ENCODE assay signal across 8 cellular contexts in the genomic region with DNA sequence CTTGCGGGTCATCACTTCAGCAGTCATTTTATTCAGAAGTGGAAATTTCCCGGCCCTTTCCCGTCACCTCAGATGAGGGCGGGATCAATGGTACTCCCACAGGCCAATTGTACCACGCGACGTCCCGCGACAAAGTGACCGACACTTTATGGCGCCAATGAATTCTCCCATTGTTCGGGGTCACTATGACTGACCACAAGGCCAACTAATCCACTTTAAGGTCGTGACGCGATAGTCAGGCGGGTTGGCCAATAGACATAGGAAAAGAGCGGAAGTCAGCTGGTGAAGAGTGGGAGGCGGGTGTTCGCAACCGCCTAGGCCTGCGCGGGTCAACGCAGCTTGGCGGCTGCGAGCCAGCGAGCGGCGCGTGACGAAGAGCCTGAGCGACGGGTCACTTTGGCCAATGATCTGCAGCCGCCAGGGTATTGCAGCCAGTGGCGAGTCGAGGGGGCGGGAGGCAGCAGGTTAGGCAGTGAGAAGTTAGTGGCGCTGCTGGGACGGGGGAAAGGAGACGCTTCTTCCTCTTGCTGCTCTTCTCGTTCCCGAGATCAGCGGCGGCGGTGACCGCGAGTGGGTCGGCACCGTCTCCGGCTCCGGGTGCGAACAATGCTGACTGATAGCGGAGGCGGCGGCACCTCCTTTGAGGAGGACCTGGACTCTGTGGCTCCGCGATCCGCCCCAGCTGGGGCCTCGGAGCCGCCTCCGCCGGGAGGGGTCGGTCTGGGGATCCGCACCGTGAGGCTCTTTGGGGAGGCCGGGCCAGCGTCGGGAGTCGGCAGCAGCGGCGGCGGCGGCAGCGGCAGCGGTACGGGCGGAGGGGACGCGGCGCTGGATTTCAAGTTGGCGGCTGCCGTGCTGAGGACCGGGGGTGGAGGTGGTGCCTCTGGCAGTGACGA. TPM values are rescaled to one million over a fixed set of nuclear protein-coding genes. Genes with fewer than 3 reads are reported as not detected.
DNase-seq lines count a peak whose midpoint lies in the region; ATAC-seq and TF ChIP-seq lines count a peak whose summit lies in the region.

A gene with protein sequence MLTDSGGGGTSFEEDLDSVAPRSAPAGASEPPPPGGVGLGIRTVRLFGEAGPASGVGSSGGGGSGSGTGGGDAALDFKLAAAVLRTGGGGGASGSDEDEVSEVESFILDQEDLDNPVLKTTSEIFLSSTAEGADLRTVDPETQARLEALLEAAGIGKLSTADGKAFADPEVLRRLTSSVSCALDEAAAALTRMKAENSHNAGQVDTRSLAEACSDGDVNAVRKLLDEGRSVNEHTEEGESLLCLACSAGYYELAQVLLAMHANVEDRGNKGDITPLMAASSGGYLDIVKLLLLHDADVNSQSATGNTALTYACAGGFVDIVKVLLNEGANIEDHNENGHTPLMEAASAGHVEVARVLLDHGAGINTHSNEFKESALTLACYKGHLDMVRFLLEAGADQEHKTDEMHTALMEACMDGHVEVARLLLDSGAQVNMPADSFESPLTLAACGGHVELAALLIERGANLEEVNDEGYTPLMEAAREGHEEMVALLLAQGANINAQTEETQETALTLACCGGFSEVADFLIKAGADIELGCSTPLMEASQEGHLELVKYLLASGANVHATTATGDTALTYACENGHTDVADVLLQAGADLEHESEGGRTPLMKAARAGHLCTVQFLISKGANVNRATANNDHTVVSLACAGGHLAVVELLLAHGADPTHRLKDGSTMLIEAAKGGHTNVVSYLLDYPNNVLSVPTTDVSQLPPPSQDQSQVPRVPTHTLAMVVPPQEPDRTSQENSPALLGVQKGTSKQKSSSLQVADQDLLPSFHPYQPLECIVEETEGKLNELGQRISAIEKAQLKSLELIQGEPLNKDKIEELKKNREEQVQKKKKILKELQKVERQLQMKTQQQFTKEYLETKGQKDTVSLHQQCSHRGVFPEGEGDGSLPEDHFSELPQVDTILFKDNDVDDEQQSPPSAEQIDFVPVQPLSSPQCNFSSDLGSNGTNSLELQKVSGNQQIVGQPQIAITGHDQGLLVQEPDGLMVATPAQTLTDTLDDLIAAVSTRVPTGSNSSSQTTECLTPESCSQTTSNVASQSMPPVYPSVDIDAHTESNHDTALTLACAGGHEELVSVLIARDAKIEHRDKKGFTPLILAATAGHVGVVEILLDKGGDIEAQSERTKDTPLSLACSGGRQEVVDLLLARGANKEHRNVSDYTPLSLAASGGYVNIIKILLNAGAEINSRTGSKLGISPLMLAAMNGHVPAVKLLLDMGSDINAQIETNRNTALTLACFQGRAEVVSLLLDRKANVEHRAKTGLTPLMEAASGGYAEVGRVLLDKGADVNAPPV (N-terminal part only) (plus strand): TSS at position 472 of the 896 bp plus-strand sequence. CDS start 135 bp downstream, at position 607.

- peak within 1 kb of the TSS; percentile 76 for H3K9ac ChIP-seq in IMR-90 (ENCODE audit: low read depth, low read length)

- peak within 1 kb of the TSS; percentile 62; the same call in 1 of the 2 replicates for H2AK5ac ChIP-seq in IMR-90 (ENCODE audit: low read depth, low read length)

- H2AK9ac ChIP-seq in IMR-90 (replicated peaks; ENCODE audit: low read depth, low read length, poor library complexity) = peak within 1 kb of the TSS; percentile 94

- peak within 1 kb of the TSS; percentile 84 for H2BK120ac ChIP-seq in IMR-90 (ENCODE audit: low read depth, low read length)

- TF ChIP-seq CTCF in IMR-90 (conservative IDR thresholded peaks at IDR 0.05; ENCODE audit: low read depth, low read length) = no peak; the same call in 1 of the 2 replicates
- no peak for TF ChIP-seq CTCF in epithelial cell of esophagus (IDR thresholded peaks at IDR 0.05; ENCODE audit: insufficient read depth, low read depth, low read length, missing control alignments)

- H3K4me2 ChIP-seq in IMR-90 (ENCODE audit: low read depth, low read length) = peak within 1 kb of the TSS; percentile 96

- H3K27ac ChIP-seq in IMR-90 (ENCODE audit: insufficient read depth, low read length) = peak within 1 kb of the TSS; percentile 79

- H3K4me1 ChIP-seq in IMR-90 (ENCODE audit: control insufficient read depth, insufficient read depth, low read length) (no peaks in the 10 kb centered on the region), mononuclear cell (ENCODE audit: insufficient read depth, low read length) (peaks cover 40% of the 10 kb centered on the region)

- ATAC-seq in GM21528 (IDR thresholded peaks at IDR 0.05; ENCODE audit: low FRiP score, unreplicated experiment) (peak; percentile 87), IMR-90 (ENCODE audit: low read depth) (peak; percentile 85)

- WGBS in IMR-90 (ENCODE audit: extremely low coverage in 2 of 2, insufficient read length in 1 of 2), 2 experiments = 1% methylated on average over 36 of the region's 83 CpGs; no CpG with 5 or more reads in 1 of the 2 experiments

- POLR2A ChIA-PET in IMR-90 (lab: Charles Lee; ENCODE audit: unreplicated experiment) = interaction anchor here (0.7 kb wide), 1 partner anchor 21 kb away, joined by 3 read pairs; no protein-coding TSS in a partner anchor

- H3K27me3 ChIP-seq in IMR-90 (ENCODE audit: control insufficient read depth, insufficient read depth, low read length) = no peaks in the 10 kb centered on the region
- no peaks in the 10 kb centered on the region for H3K27me3 ChIP-seq in mononuclear cell (ENCODE audit: insufficient read depth, low read length)

- H4K8ac ChIP-seq in IMR-90 (ENCODE audit: low read depth in 2 of 2, low read length in 2 of 2) = peak within 1 kb of the TSS; percentile 49 to 98

- peak within 1 kb of the TSS; percentile 93 for H3K56ac ChIP-seq in IMR-90 (ENCODE audit: extremely low read depth, insufficient read depth, low read length)

- no TSS peak for BruUV-seq in IMR-90 (replicated peaks; lab: Mats Ljungman, UMichigan)

- peak within 1 kb of the TSS; percentile 75 for H3K23ac ChIP-seq in IMR-90 (ENCODE audit: low read depth, low read length)

- in situ Hi-C loops in IMR-90 (cut with MboI; ENCODE audit: low sequenced_read_pairs) = no loop called here

- CTCF ChIA-PET in IMR-90 (lab: Yijun Ruan, JAX) = interaction anchor here (0.6 to 1.0 kb wide), 2 partner anchors 38 to 138 kb away, joined by 3 read pairs; no protein-coding TSS in a partner anchor

- no peak within 1 kb of the TSS; the same call in 1 of the 2 replicates for H3K18ac ChIP-seq in IMR-90 (ENCODE audit: low read depth, low read length)

- no peak for TF ChIP-seq RAD21 in IMR-90 (IDR thresholded peaks at IDR 0.05; ENCODE audit: low read length)

- peaks cover 3 to 36% of the 10 kb centered on the region in 2 experiments; a peak in 2 of 4 replicates for H3K79me1 ChIP-seq in IMR-90 (ENCODE audit: low read depth in 1 of 2, low read length in 2 of 2)

- no peaks in the 10 kb centered on the region for H3K9me3 ChIP-seq in IMR-90 (ENCODE audit: control insufficient read depth, insufficient read depth, low read length)
- H3K9me3 ChIP-seq in mononuclear cell (ENCODE audit: low read depth, low read length) = no peaks in the 10 kb centered on the region

- H3K4me3 ChIP-seq in IMR-90 (ENCODE audit: insufficient read depth, low read depth, low read length) (peak within 1 kb of the TSS; percentile 72), epithelial cell of esophagus (ENCODE audit: low read length) (peak within 1 kb of the TSS; percentile 96), mononuclear cell (ENCODE audit: low read length) (peak within 1 kb of the TSS; percentile 68)

- H3K9me1 ChIP-seq in IMR-90 (ENCODE audit: insufficient read depth, low read length) = peaks cover 3% of the 10 kb centered on the region; the same call in 1 of the 2 replicates

- H4K91ac ChIP-seq in IMR-90 (ENCODE audit: insufficient read depth, low read depth, low read length) = peak within 1 kb of the TSS; percentile 91

- peak within 1 kb of the TSS; percentile 72 for H3K14ac ChIP-seq in IMR-90 (replicated peaks; ENCODE audit: low read depth, low read length)

- H3K36me3 ChIP-seq in IMR-90 (ENCODE audit: control insufficient read depth, insufficient read depth, low read length) = no peaks in the 10 kb centered on the region

- intact Hi-C loops in IMR-90 (cut with micrococcal nuclease) = loop anchor here (5.0 kb wide), 1 partner anchor 246 kb away; a partner anchor contains a TSS

- peak within 1 kb of the TSS; percentile 53; the same call in 1 of the 3 replicates for H2BK15ac ChIP-seq in IMR-90 (ENCODE audit: low read depth, low read length)

- H4K20me1 ChIP-seq in IMR-90 (ENCODE audit: insufficient read depth, low read length) = peaks cover 41% of the 10 kb centered on the region

- peak within 1 kb of the TSS; percentile 84; the same call in 1 of the 2 replicates for H2BK20ac ChIP-seq in IMR-90 (ENCODE audit: low read depth, low read length)

- peak within 1 kb of the TSS; percentile 75 for H2BK5ac ChIP-seq in IMR-90 (ENCODE audit: low read depth, low read length, poor library complexity, severe bottlenecking)

- peak within 1 kb of the TSS; percentile 100 for H2AFZ ChIP-seq in IMR-90 (replicated peaks; ENCODE audit: low read length, poor library complexity)

- dilution Hi-C loops in IMR-90 (cut with HindIII; ENCODE audit: low sequenced_read_pairs, unreplicated experiment) = no loop called here

- H4K5ac ChIP-seq in IMR-90 (ENCODE audit: low read depth, low read length) = peak within 1 kb of the TSS; percentile 55

- TF ChIP-seq POLR2A in IMR-90 (IDR thresholded peaks at IDR 0.05; ENCODE audit: low read depth, low read length) = peak; percentile 76

- DNase-seq in DMS 273 (lab: John Stamatoyannopoulos, UW; ENCODE audit: unreplicated experiment) = peak; percentile 100
- peak; percentile 100 for DNase-seq in IMR-90
- peak; percentile 100 for DNase-seq in OCI-M1 (lab: John Stamatoyannopoulos, UW)
- DNase-seq in activated T-cell treated with anti-CD3 and anti-CD28 coated beads for 24 hours (ENCODE audit: low read depth) = peak; percentile 95
- peak; percentile 100 for DNase-seq in epithelial cell of esophagus (ENCODE audit: low read depth)
- peak; percentile 94 for DNase-seq in stimulated activated CD8-positive, alpha-beta memory T cell treated with anti-CD3 and anti-CD28 coated beads, Interleukin-4, amount 100 ng/mL, for 24 hours (ENCODE audit: low read depth)

- peak within 1 kb of the TSS; percentile 87 for H3K4ac ChIP-seq in IMR-90 (ENCODE audit: low read depth, low read length)

TF ChIP-seq in IMR-90, 13 proteins besides CTCF, POLR2A, EP300 and RAD21 (continues in another document):
- TF ChIP-seq CEBPB (IDR thresholded peaks at IDR 0.05; ENCODE audit: low read depth, low read length) = peak; percentile 59

RNA-seq across cellular contexts. Expression of the gene that starts here (rescaled TPM):
- total RNA-seq in IMR-90 (2012; rRNA removed) = 36.7 and 46.4 TPM in 2 replicates
- 29.1 and 32.1 TPM in 2 replicates for polyA plus RNA-seq in IMR-90 (2012; rRNA removed)
- polyA plus RNA-seq in IMR-90 (2012; cell fraction: cytosol; rRNA removed) = 10.5 and 11.1 TPM in 2 replicates
- 33.6 and 94.7 TPM in 2 replicates for polyA plus RNA-seq in IMR-90 (2012; cell fraction: nucleus; rRNA removed; ENCODE audit: low replicate concordance)
- 227 TPM for total RNA-seq in mononuclear cell

Comparison
In these comparisons a context has a peak if more than half of its experiments do, and no peak if none do; other contexts are left out.
1. Peak in every context shown above with its lines: DNase-seq, ATAC-seq, H3K4me3 ChIP-seq and H3K27ac ChIP-seq.